In the genomic region with DNA sequence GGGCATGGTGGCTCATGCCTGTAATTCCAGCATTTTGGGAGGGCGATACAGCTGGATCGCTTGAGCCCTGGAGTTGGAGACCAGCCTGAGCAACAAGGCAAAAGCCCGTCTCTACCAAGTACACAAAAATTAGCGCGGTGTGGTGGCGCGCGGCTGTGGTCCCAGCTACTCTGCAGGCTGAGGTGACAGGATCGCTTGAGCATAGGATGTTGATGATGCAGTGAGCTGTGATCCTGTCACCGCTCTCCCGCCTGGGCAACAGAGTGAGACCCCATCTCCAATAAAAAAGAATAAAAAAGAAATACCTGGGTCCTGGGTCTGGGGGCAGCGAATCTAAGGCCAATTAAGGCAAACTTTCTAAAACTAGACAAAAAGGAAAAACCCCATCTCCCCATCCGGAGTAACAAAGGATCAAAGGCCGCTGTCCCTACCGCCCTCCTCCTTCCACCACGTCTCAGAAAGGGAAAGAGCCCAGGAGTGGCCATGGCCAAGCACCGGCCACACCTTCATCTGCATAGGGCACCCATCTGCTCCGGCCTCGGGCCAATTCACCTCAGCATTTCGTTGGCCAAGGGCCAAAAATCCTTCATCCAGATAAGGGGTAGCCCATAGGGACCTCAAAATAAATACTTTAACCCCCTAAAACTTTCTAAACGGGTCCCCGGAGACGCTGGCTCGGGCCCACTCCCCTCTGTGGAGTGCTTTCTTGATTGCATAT, we compare ENCODE assay signal across 6 cellular contexts. TPM values are rescaled to one million over a fixed set of nuclear protein-coding genes. Genes with fewer than 3 reads are reported as not detected.
DNase-seq lines count a peak whose midpoint lies in the region; ATAC-seq and TF ChIP-seq lines count a peak whose summit lies in the region.

No MANE protein-coding gene starts in this region.

- H3K4me1 ChIP-seq in mononuclear cell (ENCODE audit: insufficient read depth, low read length), result peaks cover 13% of the 10 kb centered on the region

- H3K27me3 ChIP-seq in mononuclear cell (ENCODE audit: insufficient read depth, low read length), result no peaks in the 10 kb centered on the region

- ATAC-seq in HG03439 (IDR thresholded peaks at IDR 0.05; ENCODE audit: unreplicated experiment), result peak; percentile 22
- ATAC-seq in GM18858 (IDR thresholded peaks at IDR 0.05; ENCODE audit: unreplicated experiment), result no peak
- ATAC-seq in HG02973 (IDR thresholded peaks at IDR 0.05; ENCODE audit: unreplicated experiment), result no peak

- no peak for TF ChIP-seq CTCF in astrocyte of the cerebellum (IDR thresholded peaks at IDR 0.05; ENCODE audit: low read depth, low read length, missing control alignments)

- peak overlapping the region; percentile 86 for H3K4me3 ChIP-seq in astrocyte of the cerebellum (ENCODE audit: low read depth, low read length)
- peak overlapping the region; percentile 60 for H3K4me3 ChIP-seq in mononuclear cell (ENCODE audit: low read length)

- DNase-seq in CD1c-positive myeloid dendritic cell (ENCODE audit: extremely low spot score), result peak; percentile 1
- DNase-seq in astrocyte of the cerebellum (ENCODE audit: low read depth), result no peak

- in situ Hi-C loops in astrocyte of the cerebellum (cut with HindIII; ENCODE audit: low sequenced_read_pairs), result no loop called here

- H3K9me3 ChIP-seq in mononuclear cell (ENCODE audit: low read depth, low read length), result no peaks in the 10 kb centered on the region

RNA-seq across cellular contexts. Expression of a gene that starts 0.8 kb away (rescaled TPM):
- total RNA-seq in mononuclear cell, result not detected

RNA-seq across cellular contexts. Expression of a gene that starts 26.6 kb away (rescaled TPM):
- 3.8 TPM for total RNA-seq in mononuclear cell

RNA-seq across cellular contexts. Expression of a gene that starts 39.2 kb away (rescaled TPM):
- total RNA-seq in mononuclear cell, result 19.6 TPM
